Comparison of ENCODE assay signal across 1 cellular context in genomic region chr22:22479999-22480532, GRCh38.
TF ChIP-seq lines count a peak whose summit lies in the region.

No MANE protein-coding gene starts in this region.

TF ChIP-seq in K562, 482 proteins besides CTCF, POLR2A, EP300 and RAD21 (continued from another document and continues in another):
- TF ChIP-seq ZNF146 (CRISPR knock-in tag; IDR thresholded peaks at IDR 0.05; ENCODE audit: unreplicated experiment): no peak
- TF ChIP-seq PCBP2 (IDR thresholded peaks at IDR 0.05; ENCODE audit: low read depth, low read length, poor library complexity, severe bottlenecking): no peak
- TF ChIP-seq C11orf30 (IDR thresholded peaks at IDR 0.05; ENCODE audit: low read depth): no peak
- no peak for TF ChIP-seq FOXA3 (CRISPR knock-in tag; conservative IDR thresholded peaks at IDR 0.05 in 1 of 2, IDR thresholded peaks at IDR 0.05 in 1 of 2)
- no peak for TF ChIP-seq HCFC1 (IDR thresholded peaks at IDR 0.05; ENCODE audit: low read depth, low read length)
- TF ChIP-seq SIX5 (IDR thresholded peaks at IDR 0.05; ENCODE audit: borderline replicate concordance in 1 of 2, insufficient read depth in 1 of 2, low read depth in 1 of 2, low read length in 2 of 2): no peak
- no peak for TF ChIP-seq ARID2 (IDR thresholded peaks at IDR 0.05)
- TF ChIP-seq ERF (CRISPR knock-in tag; IDR thresholded peaks at IDR 0.05): no peak
- TF ChIP-seq GABPA (tag; conservative IDR thresholded peaks at IDR 0.05; ENCODE audit: low read depth): no peak
- no peak for TF ChIP-seq PHB (CRISPR knock-in tag; IDR thresholded peaks at IDR 0.05)
- TF ChIP-seq ZBTB17 (CRISPR knock-in tag; IDR thresholded peaks at IDR 0.05): no peak
- TF ChIP-seq ID3 (CRISPR knock-in tag; IDR thresholded peaks at IDR 0.05): no peak
- TF ChIP-seq ID3 (tag; IDR thresholded peaks at IDR 0.05): no peak
- TF ChIP-seq MAFF (IDR thresholded peaks at IDR 0.05; ENCODE audit: low read length): no peak
- TF ChIP-seq ZNF134 (CRISPR knock-in tag; conservative IDR thresholded peaks at IDR 0.05): 0 out of 2 replicates have a peak, but pooled peaks have one; percentile 16
- no peak for TF ChIP-seq ZFP91 (CRISPR knock-in tag; IDR thresholded peaks at IDR 0.05)
- TF ChIP-seq AFF4 (CRISPR knock-in tag; IDR thresholded peaks at IDR 0.05): no peak
- no peak for TF ChIP-seq POLR3A (IDR thresholded peaks at IDR 0.05; ENCODE audit: borderline replicate concordance, extremely low read depth, insufficient read depth, insufficient read length)
- TF ChIP-seq RBM25 (IDR thresholded peaks at IDR 0.05; ENCODE audit: low read depth, low read length, severe bottlenecking): no peak
- TF ChIP-seq ZKSCAN8 (CRISPR knock-in tag; IDR thresholded peaks at IDR 0.05): no peak
- TF ChIP-seq THAP12 (CRISPR knock-in tag; IDR thresholded peaks at IDR 0.05): no peak
- no peak for TF ChIP-seq ZBTB5 (IDR thresholded peaks at IDR 0.05)
- TF ChIP-seq NR0B1 (IDR thresholded peaks at IDR 0.05; ENCODE audit: partially characterized antibody): no peak
- TF ChIP-seq ETS2 (tag; IDR thresholded peaks at IDR 0.05; ENCODE audit: borderline replicate concordance, poor library complexity, severe bottlenecking): no peak
- TF ChIP-seq HMG20A (CRISPR knock-in tag; conservative IDR thresholded peaks at IDR 0.05): 0 out of 2 replicates have a peak, but pooled peaks have one; percentile 11
- TF ChIP-seq CUX1 (CRISPR knock-in tag; IDR thresholded peaks at IDR 0.05): no peak
- TF ChIP-seq PATZ1 (CRISPR knock-in tag; IDR thresholded peaks at IDR 0.05; ENCODE audit: borderline replicate concordance): no peak
- no peak for TF ChIP-seq FOXP1 (CRISPR knock-in tag; IDR thresholded peaks at IDR 0.05)
- TF ChIP-seq ATF7 (IDR thresholded peaks at IDR 0.05): no peak
- TF ChIP-seq EZH2 (IDR thresholded peaks at IDR 0.05; ENCODE audit: borderline replicate concordance, low read depth, low read length): no peak
- no peak for TF ChIP-seq TAF1 (IDR thresholded peaks at IDR 0.05; ENCODE audit: control insufficient read depth, extremely low read depth, insufficient read depth, low read length, severe bottlenecking)
- TF ChIP-seq CXXC5 (CRISPR knock-in tag; IDR thresholded peaks at IDR 0.05): no peak
- 0 out of 2 replicates have a peak, but pooled peaks have one; percentile 39 for TF ChIP-seq TCF7 (IDR thresholded peaks at IDR 0.05; ENCODE audit: borderline replicate concordance)
- TF ChIP-seq ZNF707 (CRISPR knock-in tag; conservative IDR thresholded peaks at IDR 0.05): no peak
- no peak for TF ChIP-seq THRAP3 (IDR thresholded peaks at IDR 0.05; ENCODE audit: borderline replicate concordance)
- TF ChIP-seq SMARCC2 (IDR thresholded peaks at IDR 0.05; ENCODE audit: low read depth): no peak
- no peak for TF ChIP-seq TGIF2 (CRISPR knock-in tag; IDR thresholded peaks at IDR 0.05)
- TF ChIP-seq SNIP1 (IDR thresholded peaks at IDR 0.05; ENCODE audit: low read depth): no peak
- no peak for TF ChIP-seq CREM (IDR thresholded peaks at IDR 0.05; ENCODE audit: low read depth)
- TF ChIP-seq TSC22D4 (tag; IDR thresholded peaks at IDR 0.05): peak; percentile 77; the same call in 1 of the 2 replicates
- TF ChIP-seq ARID3B (CRISPR knock-in tag; IDR thresholded peaks at IDR 0.05; ENCODE audit: borderline replicate concordance): no peak
